ENCODE assay signal across 22 cellular contexts in the genomic region with DNA sequence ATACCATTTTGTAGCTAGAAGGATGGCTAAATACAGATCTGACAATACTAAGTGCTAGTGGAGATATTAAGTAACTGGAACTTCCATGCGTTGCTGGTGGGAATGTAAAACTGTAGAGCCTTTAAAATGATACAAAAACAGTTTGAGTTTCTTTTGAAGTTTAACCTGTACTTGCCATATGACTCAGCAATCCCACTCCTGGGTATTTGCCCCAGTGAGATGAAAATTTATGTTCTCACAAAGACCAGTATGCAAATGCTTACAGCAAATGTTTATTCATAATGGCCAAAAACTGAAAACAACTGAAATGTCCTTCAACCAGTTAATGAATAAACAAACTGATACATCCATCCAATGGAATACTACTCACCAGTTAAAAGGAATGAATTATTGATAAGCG.
"Had no signal": no experiment of that assay in that cellular context is flagged by ENCODE, and none has a peak within 500 bp of the region (broad histone marks: within the 10 kb centered on the region; RNA-seq: fewer than 3 reads in every experiment).

No MANE protein-coding gene starts in this region.

- H3K9me3 ChIP-seq: SJSA1 had no signal

- ATAC-seq: K562 had no signal

- FAIRE-seq: K562, RCC 7860 had no signal

- H3K4me3 ChIP-seq: K562, SJSA1, SK-N-MC had no signal

- H3K27me3 ChIP-seq: SJSA1 had no signal

- H3K9ac ChIP-seq: KMS-11 had no signal

- H3K36me3 ChIP-seq: SJSA1 had no signal

- H3K27ac ChIP-seq: KMS-11, SJSA1, SK-N-MC had no signal

- DNase-seq: Kasumi-1, MM.1S, NCI-H1092 treated with DMSO at 0.1 percent for 48 hours, NCI-H1436, NCI-H187, NCI-H2029, NCI-H2081 treated with DMSO at 0.1 percent for 48 hours, NCI-H2171, NCI-H226, NCI-H446, NCI-H510A, NCI-H524 treated with DMSO at 0.1 percent for 48 hours, NCI-H69, NCI-H774, Right ventricle myocardium superior, RPMI8226, SIG-M5 had no signal
